8 cellular contexts compared by ENCODE assay signal in genomic region chr21:45923146-45923545, GRCh38. TPM values are rescaled to one million over a fixed set of nuclear protein-coding genes. Genes with fewer than 3 reads are reported as not detected.
A peak's percentile ranks its signal among the peaks of the same experiment; 100 is the strongest.
DNase-seq lines count a peak whose midpoint lies in the region; ATAC-seq and TF ChIP-seq lines count a peak whose summit lies in the region.

No MANE protein-coding gene starts in this region.

- ATAC-seq in HG02759 (IDR thresholded peaks at IDR 0.05; ENCODE audit: unreplicated experiment) = no peak

- no peaks in the 10 kb centered on the region for H3K79me2 ChIP-seq in KMS-11 (ENCODE audit: insufficient read depth, low read depth)

- no peaks in the 10 kb centered on the region for H3K4me1 ChIP-seq in KMS-11 (ENCODE audit: low read depth, poor library complexity, severe bottlenecking)

- intact Hi-C loops in activated CD4-positive, alpha-beta T cell treated with anti-CD3 and anti-CD28 coated beads, Interleukin-2, amount 10 ng/mL, durations not matched to agents 24 days and 14 days (cut with micrococcal nuclease) = loop anchor here (2.0 kb wide), 1 partner anchor 104 kb away; no protein-coding TSS in a partner anchor

- TF ChIP-seq CTCF in KMS-11 (conservative IDR thresholded peaks at IDR 0.05; ENCODE audit: low read depth, low read length) = peak; percentile 58

- H4K20me1 ChIP-seq in KMS-11 (ENCODE audit: insufficient read depth) = no peaks in the 10 kb centered on the region

- DNase-seq in CD1c-positive myeloid dendritic cell (ENCODE audit: extremely low spot score) (peak; percentile 38), dermis blood vessel endothelial cell (peak; percentile 74), lung microvascular endothelial cell (ENCODE audit: low read depth in 2 of 2) (peak; percentile 62 to 71)
- peak; percentile 81 for DNase-seq in activated CD4-positive, alpha-beta T cell treated with anti-CD3 and anti-CD28 coated beads, Interleukin-2, amount 10 ng/mL, durations not matched to agents 24 days and 14 days
- DNase-seq in stimulated activated CD8-positive, alpha-beta memory T cell treated with anti-CD3 and anti-CD28 coated beads, Interleukin-12 subunit alpha, Interleukin-12 subunit beta, amount 100 ng/mL, for 24 hours (ENCODE audit: extremely low read depth) = peak; percentile 31
- DNase-seq in NK-92 treated with Interleukin-12 subunit alpha and Interleukin-12 subunit beta, amount 100 ng/mL, for 24 hours (lab: John Stamatoyannopoulos, UW) = no peak

- H3K27me3 ChIP-seq in KMS-11 (ENCODE audit: insufficient read depth, low read depth) = peaks cover 33% of the 10 kb centered on the region

- H3K36me3 ChIP-seq in KMS-11 (ENCODE audit: insufficient read depth) = no peaks in the 10 kb centered on the region

- H3K27ac Mint-ChIP-seq in activated CD4-positive, alpha-beta T cell treated with anti-CD3 and anti-CD28 coated beads, Interleukin-2, amount 10 ng/mL, durations not matched to agents 24 days and 14 days = no peak overlapping the region

- H3K4me2 ChIP-seq in KMS-11 = no peak overlapping the region

- H3K9me3 Mint-ChIP-seq in activated CD4-positive, alpha-beta T cell treated with anti-CD3 and anti-CD28 coated beads, Interleukin-2, amount 10 ng/mL, durations not matched to agents 24 days and 14 days = no peaks in the 10 kb centered on the region

- no peak overlapping the region for H3K9ac ChIP-seq in KMS-11

- H3K36me3 Mint-ChIP-seq in activated CD4-positive, alpha-beta T cell treated with anti-CD3 and anti-CD28 coated beads, Interleukin-2, amount 10 ng/mL, durations not matched to agents 24 days and 14 days (ENCODE audit: low read depth) = no peaks in the 10 kb centered on the region

- no peak overlapping the region for H2AFZ ChIP-seq in KMS-11 (ENCODE audit: low read depth)

- no peak overlapping the region for H3K4me3 Mint-ChIP-seq in activated CD4-positive, alpha-beta T cell treated with anti-CD3 and anti-CD28 coated beads, Interleukin-2, amount 10 ng/mL, durations not matched to agents 24 days and 14 days

- H3K27ac ChIP-seq in KMS-11 = no peak overlapping the region

- H3K4me1 Mint-ChIP-seq in activated CD4-positive, alpha-beta T cell treated with anti-CD3 and anti-CD28 coated beads, Interleukin-2, amount 10 ng/mL, durations not matched to agents 24 days and 14 days = no peaks in the 10 kb centered on the region

- no peaks in the 10 kb centered on the region for H3K27me3 Mint-ChIP-seq in activated CD4-positive, alpha-beta T cell treated with anti-CD3 and anti-CD28 coated beads, Interleukin-2, amount 10 ng/mL, durations not matched to agents 24 days and 14 days

- no peak overlapping the region for H3K4me3 ChIP-seq in KMS-11 (IDR thresholded peaks at IDR 0.05; ENCODE audit: insufficient read depth, low read depth, low read length)

RNA-seq across cellular contexts. Expression of gene COL6A1, which starts 58.4 kb away (rescaled TPM):
- total RNA-seq in activated CD4-positive, alpha-beta T cell treated with anti-CD3 and anti-CD28 coated beads, Interleukin-2, amount 10 ng/mL, durations not matched to agents 24 days and 14 days = 0.40 and 0.47 TPM in 2 replicates
- total RNA-seq in dermis blood vessel endothelial cell = 8.5 and 32.7 TPM in 2 replicates
- 4.0 and 6.5 TPM in 2 replicates for total RNA-seq in lung microvascular endothelial cell
